ENCODE assay signal across 21 cellular contexts in genomic region chr18:5419601-5420000, GRCh38.
"Had no signal": no experiment of that assay in that cellular context is flagged by ENCODE, and none has a peak within 500 bp of the region (broad histone marks: within the 10 kb centered on the region; RNA-seq: fewer than 3 reads in every experiment).

No MANE protein-coding gene starts in this region.

- H3K27ac ChIP-seq: ascending aorta, body of pancreas, SJSA1 had no signal

- ATAC-seq: activated CD4-positive, CD25-positive, alpha-beta regulatory T cell treated with anti-CD3 and anti-CD28 coated beads, Interleukin-2, amount 50 U/mL, for 24 hours; activated CD8-positive, alpha-beta T cell treated with anti-CD3 and anti-CD28 coated beads, Interleukin-2, amount 10 ng/mL, durations not matched to agents 7 days and 5 days; body of pancreas; PC-3; SK-N-SH treated with all-trans-retinoic acid at 6 μM for 48 hours had no signal

- H3K9me3 ChIP-seq: ascending aorta, body of pancreas, MG63, SJSA1 had no signal

- H3K4me3 ChIP-seq: ascending aorta, body of pancreas, MG63, SJSA1 had no signal

- DNase-seq: activated CD4-positive, alpha-beta T cell treated with anti-CD3 and anti-CD28 coated beads for 4 hours; activated CD4-positive, alpha-beta T cell treated with anti-CD3 and anti-CD28 coated beads, Interleukin-2, amount 50 U/mL, for 4 hours; activated CD8-positive, alpha-beta memory T cell treated with anti-CD3 and anti-CD28 coated beads, Interleukin-2, amount 50 U/mL, for 48 hours; activated CD8-positive, alpha-beta T cell treated with anti-CD3 and anti-CD28 coated beads, Interleukin-2, amount 10 ng/mL, durations not matched to agents 7 days and 5 days; activated naive CD4-positive, alpha-beta T cell treated with anti-CD3 and anti-CD28 coated beads, Interleukin-2, amount 50 U/mL, for 16 hours; activated T-cell treated with anti-CD3 and anti-CD28 coated beads, Interleukin-2, amount 50 U/mL, for 1 hour; body of pancreas; MG63; NCI-H1092 treated with DMSO at 0.1 percent for 48 hours; NCI-H1417 treated with DMSO at 0.1 percent for 48 hours; NCI-H187; NCI-H2081; NCI-H510A treated with DMSO at 0.1 percent for 48 hours; NCI-H69; PC-3; SHP77; SW 1271 had no signal

- H3K36me3 ChIP-seq: ascending aorta, MG63, SJSA1 had no signal

- H3K4me1 ChIP-seq: ascending aorta, SJSA1 had no signal

- H3K27me3 ChIP-seq: ascending aorta, body of pancreas had no signal
